8 cellular contexts compared by ENCODE assay signal in genomic region chr9:135907446-135908333, GRCh38. TPM values are rescaled to one million over a fixed set of nuclear protein-coding genes. Genes with fewer than 3 reads are reported as not detected.
DNase-seq lines count a peak whose midpoint lies in the region; ATAC-seq and TF ChIP-seq lines count a peak whose summit lies in the region.

Gene CAMSAP1, minus strand, starts transcription at chr9:135907546. Its CDS starts 387 bp downstream, at chr9:135907159.

- POLR2A ChIA-PET in GM10248 (lab: Yijun Ruan, JAX) = interaction anchor here (0.6 to 0.7 kb wide), 3 partner anchors 14 to 225 kb away, joined by 3 to 4 read pairs (median 3); no protein-coding TSS in a partner anchor

- H3K36me3 ChIP-seq in osteoblast (ENCODE audit: insufficient read depth, low read length) = peaks cover 10% of the 10 kb centered on the region

- CTCF ChIA-PET in GM10248 (lab: Yijun Ruan, JAX) = interaction anchor here (2.1 kb wide), 1 partner anchor 42 kb away, joined by 5 read pairs; no protein-coding TSS in a partner anchor

- peak; percentile 98 for DNase-seq in GM10248 (ENCODE audit: extremely low spot score)
- peak; percentile 87 for DNase-seq in NCI-H1105 (lab: John Stamatoyannopoulos, UW)
- DNase-seq in SKM-1 treated with dmso at 0.1 percent for 144 hours (lab: John Stamatoyannopoulos, UW; ENCODE audit: unreplicated experiment) = peak; percentile 86
- peak; percentile 93 to 96 for DNase-seq in activated naive CD4-positive, alpha-beta T cell treated with anti-CD3 and anti-CD28 coated beads, Interleukin-2, amount 50 U/mL, for 72 hours (ENCODE audit: low spot score in 2 of 2)
- peak; percentile 97 for DNase-seq in glomerular visceral epithelial cell (ENCODE audit: extremely low spot score)
- DNase-seq in osteoblast (ENCODE audit: insufficient read length, low spot score, missing footprints) = peak; percentile 99

- peak within 1 kb of the TSS; percentile 81 for H3K4me3 ChIP-seq in osteoblast (ENCODE audit: insufficient read depth, low read length)

- H3K4me2 ChIP-seq in osteoblast (ENCODE audit: insufficient read depth, low read length) = peak within 1 kb of the TSS; percentile 94

- no peaks in the 10 kb centered on the region for H3K27me3 ChIP-seq in osteoblast (ENCODE audit: insufficient read depth, low read length)

- H3K79me2 ChIP-seq in osteoblast (ENCODE audit: insufficient read depth, low read length) = peaks cover 70% of the 10 kb centered on the region

- H3K9me3 ChIP-seq in osteoblast (ENCODE audit: low read depth, low read length) = no peaks in the 10 kb centered on the region

- H3K27ac ChIP-seq in osteoblast (ENCODE audit: low read depth, low read length) = peak within 1 kb of the TSS; percentile 51
- peak within 1 kb of the TSS; percentile 50 for H3K27ac ChIP-seq in temporal lobe (ENCODE audit: low read depth, low read length)

- peaks cover 42% of the 10 kb centered on the region for H4K20me1 ChIP-seq in osteoblast (ENCODE audit: insufficient read depth, low read length)

- peaks cover 44 to 59% of the 10 kb centered on the region in 2 donors for H3K36me3 Mint-ChIP-seq in activated naive CD4-positive, alpha-beta T cell treated with anti-CD3 and anti-CD28 coated beads, Interleukin-2, amount 50 U/mL, for 72 hours

- peaks cover 27% of the 10 kb centered on the region for H3K4me1 ChIP-seq in osteoblast (ENCODE audit: insufficient read depth, low read length)

- peak; percentile 69 for ATAC-seq in HG02588 (IDR thresholded peaks at IDR 0.05; ENCODE audit: unreplicated experiment)
- ATAC-seq in activated naive CD4-positive, alpha-beta T cell treated with anti-CD3 and anti-CD28 coated beads, Interleukin-2, amount 50 U/mL, for 72 hours = peak; percentile 75

- peak within 1 kb of the TSS; percentile 84 to 98 for H3K27ac Mint-ChIP-seq in activated naive CD4-positive, alpha-beta T cell treated with anti-CD3 and anti-CD28 coated beads, Interleukin-2, amount 50 U/mL, for 72 hours

- H2AFZ ChIP-seq in osteoblast (ENCODE audit: low read length) = peak within 1 kb of the TSS; percentile 62

- TF ChIP-seq CTCF in GM10248 (IDR thresholded peaks at IDR 0.05; ENCODE audit: control extremely low read depth, extremely low read depth, low read depth, missing control alignments) (no peak), osteoblast (IDR thresholded peaks at IDR 0.05; ENCODE audit: extremely low read depth, low read depth, low read length) (no peak)

- H3K9me3 Mint-ChIP-seq in activated naive CD4-positive, alpha-beta T cell treated with anti-CD3 and anti-CD28 coated beads, Interleukin-2, amount 50 U/mL, for 72 hours = peaks cover 10 to 20% of the 10 kb centered on the region in 2 donors

RNA-seq across cellular contexts. Expression of gene CAMSAP1, which starts in this region (rescaled TPM):
- 10 to 100 TPM; 38.1 to 40.6 TPM for total RNA-seq in activated naive CD4-positive, alpha-beta T cell treated with anti-CD3 and anti-CD28 coated beads, Interleukin-2, amount 50 U/mL, for 72 hours
- 22.1 and 26.1 TPM in 2 replicates for total RNA-seq in osteoblast
- total RNA-seq in temporal lobe = 130 TPM

Comparison
In these comparisons a context has a peak if more than half of its experiments do, and no peak if none do; other contexts are left out.
1. Peak in every context shown above with its lines: DNase-seq, ATAC-seq, H3K4me3 ChIP-seq and H3K27ac ChIP-seq.